ENCODE assay signal across 12 cellular contexts in the genomic region with DNA sequence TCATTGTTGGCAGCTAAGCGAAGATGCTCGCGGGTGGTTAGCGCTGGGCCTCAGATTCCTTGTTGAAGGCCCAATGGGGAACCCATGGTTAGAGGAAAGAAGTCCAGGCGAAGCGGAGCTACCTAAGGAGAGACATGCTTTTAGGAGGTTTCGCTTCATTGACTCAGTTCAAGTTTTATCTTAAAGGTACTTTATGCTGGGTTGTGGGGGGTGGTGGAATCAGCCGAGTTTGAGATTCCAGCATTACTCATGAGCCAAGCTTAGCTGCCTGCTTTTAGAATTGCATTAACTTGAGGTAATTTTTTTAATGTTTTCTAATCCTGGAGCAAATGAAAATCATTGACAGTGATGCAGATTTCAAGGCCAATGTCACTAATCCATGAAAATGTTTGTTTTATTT. TPM values are rescaled to one million over a fixed set of nuclear protein-coding genes. Genes with fewer than 3 reads are reported as not detected.
"Had no signal": no experiment of that assay in that cellular context is flagged by ENCODE, and none has a peak within 500 bp of the region (broad histone marks: within the 10 kb centered on the region; RNA-seq: fewer than 3 reads in every experiment).

No MANE protein-coding gene starts in this region.

- H3K9me3 ChIP-seq: lower lobe of right lung, thyroid gland had no signal

- H3K36me3 ChIP-seq: lower lobe of right lung, thyroid gland had no signal

- ATAC-seq: activated T-cell treated with anti-CD3 and anti-CD28 coated beads, Interleukin-2, amount 50 U/mL, for 72 hours; effector memory CD8-positive, alpha-beta T cell; foreskin keratinocyte; left colon; lower lobe of right lung; stimulated activated effector memory CD8-positive, alpha-beta T cell treated with anti-CD3 and anti-CD28 coated beads, Interleukin-12 subunit alpha, Interleukin-12 subunit beta, amount 100 ng/mL, for 72 hours had no signal

- DNase-seq: activated CD4-positive, alpha-beta T cell treated with anti-CD3 and anti-CD28 coated beads, Interleukin-2, amount 10 ng/mL, durations not matched to agents 24 days and 14 days; activated CD4-positive, CD25-positive, alpha-beta regulatory T cell; activated CD8-positive, alpha-beta memory T cell treated with anti-CD3 and anti-CD28 coated beads, Interleukin-2, amount 50 U/mL, for 48 hours; activated gamma-delta T cell treated with Interleukin-2 at 50 U/mL for 16 hours; activated T-cell treated with anti-CD3 and anti-CD28 coated beads, Interleukin-2, amount 50 U/mL, for 72 hours; central memory CD4-positive, alpha-beta T cell; effector memory CD8-positive, alpha-beta T cell; foreskin keratinocyte; left colon; lower lobe of right lung; thyroid gland had no signal

- H3K4me3 ChIP-seq: lower lobe of right lung, thyroid gland had no signal

- H3K27me3 ChIP-seq: thyroid gland had no signal

- H3K27ac ChIP-seq: foreskin keratinocyte, lower lobe of right lung, thyroid gland had no signal

- H3K4me1 ChIP-seq: foreskin keratinocyte, lower lobe of right lung had no signal

RNA-seq across cellular contexts. Expression of a gene that starts 16.1 kb away (rescaled TPM):
- total RNA-seq: activated CD4-positive, alpha-beta T cell treated with anti-CD3 and anti-CD28 coated beads, Interleukin-2, amount 10 ng/mL, durations not matched to agents 24 days and 14 days; foreskin keratinocyte had no signal
